Comparison of ENCODE assay signal across 1 cellular context in genomic region chr14:103879570-103880333, GRCh38.
TF ChIP-seq lines count a peak whose summit lies in the region.

No MANE protein-coding gene starts in this region.

TF ChIP-seq in HepG2, 621 proteins besides CTCF, POLR2A, EP300 and RAD21 (continued from another document and continues in another):
- TF ChIP-seq ZBTB10 (CRISPR knock-in tag; IDR thresholded peaks at IDR 0.05; ENCODE audit: borderline replicate concordance): no peak
- TF ChIP-seq ZSCAN20 (CRISPR knock-in tag; IDR thresholded peaks at IDR 0.05; ENCODE audit: borderline replicate concordance): 0 out of 2 replicates have a peak, but pooled peaks have one; percentile 45
- TF ChIP-seq GMEB1 (CRISPR knock-in tag; IDR thresholded peaks at IDR 0.05; ENCODE audit: borderline replicate concordance): peak; percentile 31; the same call in 1 of the 2 replicates
- no peak for TF ChIP-seq CERS6 (CRISPR knock-in tag; IDR thresholded peaks at IDR 0.05)
- peak; percentile 49; the same call in 1 of the 2 replicates for TF ChIP-seq ZNF512B (CRISPR knock-in tag; IDR thresholded peaks at IDR 0.05; ENCODE audit: borderline replicate concordance)
- TF ChIP-seq DBP (CRISPR knock-in tag; IDR thresholded peaks at IDR 0.05; ENCODE audit: not compliant biosample characterization): peak; percentile 57
- no peak for TF ChIP-seq ZNF546 (CRISPR knock-in tag; conservative IDR thresholded peaks at IDR 0.05)
- no peak for TF ChIP-seq ZNF101 (CRISPR knock-in tag; IDR thresholded peaks at IDR 0.05; ENCODE audit: borderline replicate concordance, low read depth)
- TF ChIP-seq ZNF589 (CRISPR knock-in tag; conservative IDR thresholded peaks at IDR 0.05): peak; percentile 55; the same call in 1 of the 2 replicates
- peak; percentile 18; the same call in 1 of the 2 replicates for TF ChIP-seq NR0B2 (CRISPR knock-in tag; IDR thresholded peaks at IDR 0.05)
- TF ChIP-seq ZNF772 (CRISPR knock-in tag; IDR thresholded peaks at IDR 0.05): peak; percentile 86; the same call in 1 of the 2 replicates
- peak; percentile 69 for TF ChIP-seq ZFY (CRISPR knock-in tag; IDR thresholded peaks at IDR 0.05)
- TF ChIP-seq ZNF558 (CRISPR knock-in tag; IDR thresholded peaks at IDR 0.05; ENCODE audit: borderline replicate concordance): no peak
- no peak for TF ChIP-seq ZFP36L2 (CRISPR knock-in tag; IDR thresholded peaks at IDR 0.05)
- no peak for TF ChIP-seq ZNF18 (CRISPR knock-in tag; IDR thresholded peaks at IDR 0.05; ENCODE audit: insufficient replicate concordance)
- no peak; the same call in 1 of the 2 replicates for TF ChIP-seq ZNF607 (CRISPR knock-in tag; IDR thresholded peaks at IDR 0.05; ENCODE audit: borderline replicate concordance)
- TF ChIP-seq ZNF275 (CRISPR knock-in tag; IDR thresholded peaks at IDR 0.05; ENCODE audit: borderline replicate concordance): peak; percentile 39; the same call in 1 of the 2 replicates
- peak; percentile 72; the same call in 1 of the 2 replicates for TF ChIP-seq ZC3H4 (CRISPR knock-in tag; IDR thresholded peaks at IDR 0.05; ENCODE audit: borderline replicate concordance)
- peak; percentile 65; the same call in 1 of the 2 replicates for TF ChIP-seq ZNF891 (CRISPR knock-in tag; IDR thresholded peaks at IDR 0.05)
- no peak for TF ChIP-seq NFE2L1 (CRISPR knock-in tag; IDR thresholded peaks at IDR 0.05; ENCODE audit: borderline replicate concordance)
- TF ChIP-seq ZNF549 (CRISPR knock-in tag; IDR thresholded peaks at IDR 0.05): no peak
- no peak for TF ChIP-seq ZBTB1 (CRISPR knock-in tag; IDR thresholded peaks at IDR 0.05; ENCODE audit: borderline replicate concordance)
- no peak for TF ChIP-seq ZNF382 (CRISPR knock-in tag; IDR thresholded peaks at IDR 0.05; ENCODE audit: borderline replicate concordance)
- peak; percentile 86; the same call in 1 of the 2 replicates for TF ChIP-seq MTA1 (CRISPR knock-in tag; IDR thresholded peaks at IDR 0.05; ENCODE audit: borderline replicate concordance)
- TF ChIP-seq RERE (CRISPR knock-in tag; IDR thresholded peaks at IDR 0.05; ENCODE audit: low read depth): peak; percentile 87
- 0 out of 2 replicates have a peak, but pooled peaks have one; percentile 56 for TF ChIP-seq ZNF598 (CRISPR knock-in tag; IDR thresholded peaks at IDR 0.05; ENCODE audit: borderline replicate concordance)
- TF ChIP-seq NFIC (IDR thresholded peaks at IDR 0.05; ENCODE audit: low read length): peak; percentile 44; the same call in 1 of the 2 replicates
- TF ChIP-seq HOXD1 (CRISPR knock-in tag; IDR thresholded peaks at IDR 0.05): peak; percentile 72; the same call in 1 of the 2 replicates
- peak; percentile 94; the same call in 1 of the 2 replicates for TF ChIP-seq ZNF343 (CRISPR knock-in tag; IDR thresholded peaks at IDR 0.05)
- no peak for TF ChIP-seq HOXA7 (CRISPR knock-in tag; IDR thresholded peaks at IDR 0.05)
- TF ChIP-seq KMT2B (CRISPR knock-in tag; IDR thresholded peaks at IDR 0.05): peak; percentile 18; the same call in 1 of the 2 replicates
- peak; percentile 50 for TF ChIP-seq SAFB2 (CRISPR knock-in tag; IDR thresholded peaks at IDR 0.05; ENCODE audit: borderline replicate concordance, low read depth)
- no peak for TF ChIP-seq ZBTB2 (CRISPR knock-in tag; IDR thresholded peaks at IDR 0.05; ENCODE audit: low read depth)
- TF ChIP-seq ZNF225 (CRISPR knock-in tag; IDR thresholded peaks at IDR 0.05): no peak
